17 cellular contexts compared by ENCODE assay signal in the genomic region with DNA sequence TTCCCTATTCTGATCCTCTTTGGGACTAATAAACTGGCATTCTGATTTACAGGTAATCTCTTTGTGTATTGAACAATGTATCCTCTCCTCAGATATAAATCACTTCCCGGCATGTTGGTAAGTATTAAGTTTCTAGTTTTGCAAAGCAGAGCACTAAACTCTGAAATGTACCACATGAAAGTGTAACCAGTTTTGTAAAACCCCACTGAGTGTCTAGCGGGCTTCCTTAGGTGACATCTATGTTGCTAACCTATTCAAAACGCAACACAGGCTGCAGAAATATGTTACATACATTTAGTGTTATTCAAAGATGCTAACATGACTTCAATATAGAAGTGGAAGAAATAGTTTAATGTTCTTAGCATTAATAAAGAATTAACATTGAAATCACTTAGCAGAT. TPM values are rescaled to one million over a fixed set of nuclear protein-coding genes. Genes with fewer than 3 reads are reported as not detected.
DNase-seq lines count a peak whose midpoint lies in the region; ATAC-seq and TF ChIP-seq lines count a peak whose summit lies in the region.
"Had no signal": no experiment of that assay in that cellular context is flagged by ENCODE, and none has a peak within 500 bp of the region (broad histone marks: within the 10 kb centered on the region; RNA-seq: fewer than 3 reads in every experiment).

No MANE protein-coding gene starts in this region.

- H3K4me3 ChIP-seq in CD4-positive, alpha-beta memory T cell (ENCODE audit: low read length in 2 of 2) = no peak overlapping the region
- H3K4me3 ChIP-seq in gastrocnemius medialis = no peak overlapping the region
- H3K4me3 ChIP-seq: PC-9 had no signal

- TF ChIP-seq CTCF in endothelial cell (IDR thresholded peaks at IDR 0.05; ENCODE audit: unreplicated experiment) (no peak), gastrocnemius medialis (IDR thresholded peaks at IDR 0.05 in 4 of 5, conservative IDR thresholded peaks at IDR 0.05 in 1 of 5) (no peak)

- ATAC-seq in T-cell (replicated peaks in 1 of 4) (peak; percentile 43 to 99 (median 84)), HG02970 (IDR thresholded peaks at IDR 0.05; ENCODE audit: low FRiP score, unreplicated experiment) (no peak), gastrocnemius medialis (no peak)

- no peak for DNase-seq in activated T-cell treated with anti-CD3 and anti-CD28 coated beads, Interleukin-2, amount 50 U/mL, for 24 hours
- DNase-seq in activated T-cell treated with anti-CD3 and anti-CD28 coated beads, Interleukin-2, amount 50 U/mL, for 1 hour = no peak
- peak in 2 of 5 donors; percentile 7 to 30 for DNase-seq in CD4-positive, alpha-beta memory T cell
- peak in 6 of 34 experiments; percentile 3 to 11 (median 6) for DNase-seq in T-cell
- DNase-seq in activated naive CD8-positive, alpha-beta T cell treated with anti-CD3 and anti-CD28 coated beads for 36 hours = no peak
- DNase-seq in endothelial cell (ENCODE audit: low spot score) = no peak
- no peak for DNase-seq in gastrocnemius medialis
- DNase-seq: HFFc6, KBM-7, MV-4-11, NCI-H1417 treated with DMSO at 0.1 percent for 48 hours, NCI-H1930, NCI-H510A, NCI-H774, PC-9 had no signal

- H3K27me3 Mint-ChIP-seq in activated T-cell treated with anti-CD3 and anti-CD28 coated beads, Interleukin-2, amount 50 U/mL, for 24 hours = no peaks in the 10 kb centered on the region
- H3K27me3 Mint-ChIP-seq in CD4-positive, alpha-beta memory T cell = no peaks in the 10 kb centered on the region
- no peaks in the 10 kb centered on the region for H3K27me3 Mint-ChIP-seq in T-cell
- H3K27me3 Mint-ChIP-seq in activated naive CD8-positive, alpha-beta T cell treated with anti-CD3 and anti-CD28 coated beads for 36 hours = no peaks in the 10 kb centered on the region
- no peaks in the 10 kb centered on the region for H3K27me3 Mint-ChIP-seq in endothelial cell (ENCODE audit: unreplicated experiment)

- in situ Hi-C loops in gastrocnemius medialis (cut with MboI; ENCODE audit: low sequenced_read_pairs in 4 of 4) = no loop called here

- CTCF ChIA-PET in CD4-positive, alpha-beta memory T cell (lab: Charles Lee; ENCODE audit: partially characterized antibody) = interaction anchor here (0.6 kb wide), 1 partner anchor 65 kb away, joined by 3 read pairs; no protein-coding TSS in a partner anchor
- CTCF ChIA-PET in T-cell (lab: Charles Lee) = interaction anchor here in 1 of 2 donors (1.1 to 1.9 kb wide), 3 partner anchors 27 to 29 kb away, joined by 3 to 10 read pairs (median 5); a partner anchor contains a TSS

- POLR2A ChIA-PET in CD4-positive, alpha-beta memory T cell (lab: Charles Lee; ENCODE audit: partially characterized antibody) = interaction anchor here (1.0 kb wide), 1 partner anchor 28 kb away, joined by 3 read pairs; no protein-coding TSS in a partner anchor
- POLR2A ChIA-PET in T-cell (lab: Charles Lee) = interaction anchor here (0.6 to 1.4 kb wide), 6 partner anchors 8 to 29 kb away, joined by 3 to 4 read pairs (median 4); a partner anchor contains a TSS

- peaks cover 2% of the 10 kb centered on the region for H3K9me3 Mint-ChIP-seq in activated T-cell treated with anti-CD3 and anti-CD28 coated beads, Interleukin-2, amount 50 U/mL, for 24 hours
- peaks cover 0 to 12% (median 7%) of the 10 kb centered on the region in 8 donors for H3K9me3 Mint-ChIP-seq in CD4-positive, alpha-beta memory T cell
- H3K9me3 Mint-ChIP-seq in T-cell (peaks cover 7 to 13% (median 9%) of the 10 kb centered on the region in 3 donors), endothelial cell (ENCODE audit: unreplicated experiment) (no peaks in the 10 kb centered on the region)
- H3K9me3 Mint-ChIP-seq in activated naive CD8-positive, alpha-beta T cell treated with anti-CD3 and anti-CD28 coated beads for 36 hours = no peaks in the 10 kb centered on the region
- H3K9me3 Mint-ChIP-seq: HFFc6 had no signal

- no peak overlapping the region for H3K27ac ChIP-seq in CD4-positive, alpha-beta memory T cell (ENCODE audit: low read depth, low read length)
- H3K27ac ChIP-seq in gastrocnemius medialis = no peak overlapping the region
- H3K27ac ChIP-seq: C4-2B, PC-9 had no signal

- peaks cover 15% of the 10 kb centered on the region for H3K4me1 Mint-ChIP-seq in activated T-cell treated with anti-CD3 and anti-CD28 coated beads, Interleukin-2, amount 50 U/mL, for 24 hours (ENCODE audit: low read depth)
- peaks cover 11 to 20% (median 15%) of the 10 kb centered on the region in 4 donors for H3K4me1 Mint-ChIP-seq in CD4-positive, alpha-beta memory T cell
- H3K4me1 Mint-ChIP-seq in T-cell (peaks cover 17 to 34% (median 24%) of the 10 kb centered on the region in 3 donors), endothelial cell (ENCODE audit: unreplicated experiment) (peaks cover 4% of the 10 kb centered on the region)
- H3K4me1 Mint-ChIP-seq in activated naive CD8-positive, alpha-beta T cell treated with anti-CD3 and anti-CD28 coated beads for 36 hours = peaks cover 11% of the 10 kb centered on the region

- peaks cover 10% of the 10 kb centered on the region for H3K36me3 ChIP-seq in CD4-positive, alpha-beta memory T cell (ENCODE audit: insufficient read depth, low read length)
- H3K36me3 ChIP-seq in gastrocnemius medialis = peaks cover 0 to 24% of the 10 kb centered on the region in 2 donors

- peak overlapping the region; percentile 0 for H3K27ac Mint-ChIP-seq in activated T-cell treated with anti-CD3 and anti-CD28 coated beads, Interleukin-2, amount 50 U/mL, for 24 hours
- H3K27ac Mint-ChIP-seq in CD4-positive, alpha-beta memory T cell = peak overlapping the region; percentile 14 to 82 (median 38)
- H3K27ac Mint-ChIP-seq in T-cell (peak overlapping the region; percentile 71 to 85), endothelial cell (ENCODE audit: unreplicated experiment) (no peak overlapping the region)
- H3K27ac Mint-ChIP-seq in activated naive CD8-positive, alpha-beta T cell treated with anti-CD3 and anti-CD28 coated beads for 36 hours = peak overlapping the region; percentile 58
- H3K27ac Mint-ChIP-seq: HFFc6 had no signal

- H3K4me3 Mint-ChIP-seq in activated T-cell treated with anti-CD3 and anti-CD28 coated beads, Interleukin-2, amount 50 U/mL, for 24 hours = no peak overlapping the region
- no peak overlapping the region for H3K4me3 Mint-ChIP-seq in CD4-positive, alpha-beta memory T cell
- H3K4me3 Mint-ChIP-seq in T-cell (peak overlapping the region in 1 of 3 donors; percentile 39), endothelial cell (ENCODE audit: unreplicated experiment) (no peak overlapping the region)
- H3K4me3 Mint-ChIP-seq in activated naive CD8-positive, alpha-beta T cell treated with anti-CD3 and anti-CD28 coated beads for 36 hours = no peak overlapping the region
- H3K4me3 Mint-ChIP-seq: HFFc6 had no signal

- H3K4me1 ChIP-seq in CD4-positive, alpha-beta memory T cell (ENCODE audit: insufficient read depth, low read length) = peaks cover 23% of the 10 kb centered on the region
- H3K4me1 ChIP-seq in gastrocnemius medialis = no peaks in the 10 kb centered on the region

- no peaks in the 10 kb centered on the region for H3K27me3 ChIP-seq in CD4-positive, alpha-beta memory T cell (ENCODE audit: insufficient read depth, low read length)
- no peaks in the 10 kb centered on the region for H3K27me3 ChIP-seq in gastrocnemius medialis

- no peak for TF ChIP-seq POLR2A in gastrocnemius medialis (IDR thresholded peaks at IDR 0.05)

- peaks cover 76% of the 10 kb centered on the region for H3K36me3 Mint-ChIP-seq in activated T-cell treated with anti-CD3 and anti-CD28 coated beads, Interleukin-2, amount 50 U/mL, for 24 hours (ENCODE audit: low read depth)
- peaks cover 52 to 54% of the 10 kb centered on the region in 2 donors for H3K36me3 Mint-ChIP-seq in CD4-positive, alpha-beta memory T cell
- peaks cover 50% of the 10 kb centered on the region for H3K36me3 Mint-ChIP-seq in T-cell
- H3K36me3 Mint-ChIP-seq in activated naive CD8-positive, alpha-beta T cell treated with anti-CD3 and anti-CD28 coated beads for 36 hours = peaks cover 36% of the 10 kb centered on the region
- peaks cover 32% of the 10 kb centered on the region for H3K36me3 Mint-ChIP-seq in endothelial cell (ENCODE audit: low read depth, unreplicated experiment)

- intact Hi-C loops in CD4-positive, alpha-beta memory T cell (cut with micrococcal nuclease) = no loop called here
- intact Hi-C loops in gastrocnemius medialis (cut with DNase I; ENCODE audit: low total_unique reads) = no loop called here

- no peaks in the 10 kb centered on the region for H3K9me3 ChIP-seq in CD4-positive, alpha-beta memory T cell (ENCODE audit: control insufficient read depth in 1 of 2, low read length in 2 of 2)
- no peaks in the 10 kb centered on the region for H3K9me3 ChIP-seq in gastrocnemius medialis

RNA-seq across cellular contexts. Expression of a gene that starts 25.2 kb away (rescaled TPM):
- 10 to 100 TPM; 74.5 to 76.7 TPM for total RNA-seq in CD4-positive, alpha-beta memory T cell
- 10 to 100 TPM; 44.9 to 66.3 TPM for polyA plus RNA-seq in CD4-positive, alpha-beta memory T cell
- 10 to 100 TPM; 48.9 to 66.5 (median 61.7) TPM for total RNA-seq in T-cell
- total RNA-seq in activated naive CD8-positive, alpha-beta T cell treated with anti-CD3 and anti-CD28 coated beads for 36 hours = 10 to 100 TPM; 33.3 to 34.1 TPM
- total RNA-seq in endothelial cell (ENCODE audit: unreplicated experiment) = 55.2 TPM
- total RNA-seq in gastrocnemius medialis = 10 to 100 TPM; 14.2 to 26.9 (median 15.2) TPM

RNA-seq across cellular contexts. Expression of a gene that starts 26.9 kb away (rescaled TPM):
- total RNA-seq in CD4-positive, alpha-beta memory T cell = 10 to 100 TPM; 24.2 to 27.0 TPM
- polyA plus RNA-seq in CD4-positive, alpha-beta memory T cell = 10 to 100 TPM; 29.0 to 45.6 TPM
- total RNA-seq in T-cell = 10 to 100 TPM; 17.5 to 25.0 (median 19.4) TPM
- total RNA-seq in activated naive CD8-positive, alpha-beta T cell treated with anti-CD3 and anti-CD28 coated beads for 36 hours = 10 to 100 TPM; 33.6 to 35.1 TPM
- 41.8 TPM for total RNA-seq in endothelial cell (ENCODE audit: unreplicated experiment)
- total RNA-seq in gastrocnemius medialis = 10 to 100 TPM; 20.8 to 31.1 (median 28.9) TPM

RNA-seq across cellular contexts. Expression of a gene that starts 28.9 kb away (rescaled TPM):
- 100 to 1,000 TPM; 146 to 157 TPM for total RNA-seq in CD4-positive, alpha-beta memory T cell
- 100 to 1,000 TPM; 359 to 521 TPM for polyA plus RNA-seq in CD4-positive, alpha-beta memory T cell
- total RNA-seq in T-cell = 100 to 1,000 TPM in 4 of 5 donors, 10 to 100 TPM in 1; 93.9 to 146 (median 131) TPM
- total RNA-seq in activated naive CD8-positive, alpha-beta T cell treated with anti-CD3 and anti-CD28 coated beads for 36 hours = 100 to 1,000 TPM; 735 to 794 TPM
- 318 TPM for total RNA-seq in endothelial cell (ENCODE audit: unreplicated experiment)
- 100 to 1,000 TPM; 176 to 316 (median 193) TPM for total RNA-seq in gastrocnemius medialis

Comparison
In these comparisons a context has a peak if more than half of its experiments do, and no peak if none do; other contexts are left out.
1. ATAC-seq: peak in T-cell (4 of 4); none in HG02970 (single experiment) and gastrocnemius medialis (0 of 2).